In genomic region chr9:127846451-127847154, GRCh38 we compare ENCODE assay signal across 1 cellular context.
TF ChIP-seq lines count a peak whose summit lies in the region.

No MANE protein-coding gene starts in this region.

TF ChIP-seq in IMR-90, 13 proteins besides CTCF, POLR2A, EP300 and RAD21:
- TF ChIP-seq NFE2L2 (IDR thresholded peaks at IDR 0.05; ENCODE audit: low read depth, low read length) (no peak), MXI1 (IDR thresholded peaks at IDR 0.05; ENCODE audit: borderline replicate concordance, low read depth, low read length) (no peak), RFX5 (IDR thresholded peaks at IDR 0.05; ENCODE audit: low read depth, low read length) (no peak), MAZ (IDR thresholded peaks at IDR 0.05; ENCODE audit: borderline replicate concordance, low read depth, low read length) (no peak), RCOR1 (IDR thresholded peaks at IDR 0.05; ENCODE audit: insufficient replicate concordance, low read length) (no peak), CEBPB (IDR thresholded peaks at IDR 0.05; ENCODE audit: low read depth, low read length) (no peak), FOS (IDR thresholded peaks at IDR 0.05; ENCODE audit: low read depth, low read length) (no peak), CHD1 (IDR thresholded peaks at IDR 0.05; ENCODE audit: low read depth, low read length) (no peak), SMC3 (IDR thresholded peaks at IDR 0.05; ENCODE audit: low read depth, low read length) (no peak), MAFK (IDR thresholded peaks at IDR 0.05; ENCODE audit: low read depth, low read length) (no peak), USF2 (IDR thresholded peaks at IDR 0.05; ENCODE audit: low read depth, low read length) (no peak), BHLHE40 (IDR thresholded peaks at IDR 0.05; ENCODE audit: low read depth, low read length) (no peak), ELK1 (IDR thresholded peaks at IDR 0.05; ENCODE audit: borderline replicate concordance, low read depth, low read length) (no peak)
TF ChIP-seq in IMR-90: peak in this region for 0.
